9 cellular contexts compared by ENCODE assay signal in genomic region chr17:64115871-64116534, GRCh38. TPM values are rescaled to one million over a fixed set of nuclear protein-coding genes. Genes with fewer than 3 reads are reported as not detected.
DNase-seq lines count a peak whose midpoint lies in the region; ATAC-seq and TF ChIP-seq lines count a peak whose summit lies in the region.
"Had no signal": no experiment of that assay in that cellular context is flagged by ENCODE, and none has a peak within 500 bp of the region (broad histone marks: within the 10 kb centered on the region; RNA-seq: fewer than 3 reads in every experiment).

No MANE protein-coding gene starts in this region.

- WGBS in gastroesophageal sphincter (ENCODE audit: low coverage in 1 of 2), 2 donors = 81 to 100% methylated on average over 3 to 7 of the region's 7 CpGs
- 57 to 63% methylated on average over 7 of the region's 7 CpGs for WGBS in lower leg skin, 2 donors

- TF ChIP-seq CTCF in AG04450 (IDR thresholded peaks at IDR 0.05; ENCODE audit: low read depth, low read length) (no peak), gastroesophageal sphincter (IDR thresholded peaks at IDR 0.05) (no peak), lower leg skin (IDR thresholded peaks at IDR 0.05) (no peak)

- peak; percentile 65 for DNase-seq in AG04450 (ENCODE audit: low read depth, low spot score)
- peak; percentile 77 for DNase-seq in GM03348 (ENCODE audit: low spot score)
- no peak for DNase-seq in activated CD4-positive, alpha-beta memory T cell treated with anti-CD3 and anti-CD28 coated beads for 36 hours
- DNase-seq in NCI-H345 treated with DMSO at 0.1 percent for 48 hours (lab: John Stamatoyannopoulos, UW; ENCODE audit: unreplicated experiment) = no peak
- DNase-seq in NCI-H1105 treated with DMSO at 0.1 percent for 48 hours (lab: John Stamatoyannopoulos, UW) = no peak
- no peak for DNase-seq in NK-92 treated with Interleukin-12 subunit alpha and Interleukin-12 subunit beta, amount 100 ng/mL, for 24 hours (lab: John Stamatoyannopoulos, UW)
- DNase-seq in lower leg skin (ENCODE audit: low spot score in 2 of 2) = no peak
- DNase-seq: stimulated activated CD4-positive, alpha-beta T cell treated with anti-CD3 and anti-CD28 coated beads, Interleukin-4, amount 100 ng/mL, for 4 hours had no signal

- peaks cover 62% of the 10 kb centered on the region for H3K4me1 Mint-ChIP-seq in activated CD4-positive, alpha-beta memory T cell treated with anti-CD3 and anti-CD28 coated beads for 36 hours (ENCODE audit: low read depth)

- H3K27ac ChIP-seq in AG04450 (ENCODE audit: low read depth, low read length) (peak overlapping the region; percentile 21), gastroesophageal sphincter (no peak overlapping the region)

- H3K27me3 Mint-ChIP-seq in activated CD4-positive, alpha-beta memory T cell treated with anti-CD3 and anti-CD28 coated beads for 36 hours = no peaks in the 10 kb centered on the region

- TF ChIP-seq POLR2A in gastroesophageal sphincter (IDR thresholded peaks at IDR 0.05) (no peak), lower leg skin (IDR thresholded peaks at IDR 0.05) (no peak)

- peak overlapping the region; percentile 27 for H3K4me3 Mint-ChIP-seq in activated CD4-positive, alpha-beta memory T cell treated with anti-CD3 and anti-CD28 coated beads for 36 hours

- CTCF ChIA-PET in AG04450 (lab: Charles Lee) = interaction anchor here (1.0 to 1.8 kb wide), 5 partner anchors 18 to 93 kb away, joined by 3 to 6 read pairs (median 3); no protein-coding TSS in a partner anchor
- CTCF ChIA-PET in activated CD4-positive, alpha-beta memory T cell treated with anti-CD3 and anti-CD28 coated beads for 36 hours (lab: Charles Lee) = interaction anchor here (1.0 to 2.7 kb wide), 9 partner anchors 15 to 87 kb away, joined by 3 to 13 read pairs (median 4); no protein-coding TSS in a partner anchor

- peaks cover 6 to 25% (median 9%) of the 10 kb centered on the region in 3 donors for H3K4me1 ChIP-seq in gastroesophageal sphincter

- H3K36me3 Mint-ChIP-seq in activated CD4-positive, alpha-beta memory T cell treated with anti-CD3 and anti-CD28 coated beads for 36 hours = peaks cover 4% of the 10 kb centered on the region

- TF ChIP-seq EP300 in gastroesophageal sphincter (IDR thresholded peaks at IDR 0.05) = no peak

- H3K27me3 ChIP-seq in AG04450 (ENCODE audit: control insufficient read depth, insufficient read depth, low read length) (no peaks in the 10 kb centered on the region), gastroesophageal sphincter (no peaks in the 10 kb centered on the region)

- H3K9me3 Mint-ChIP-seq in activated CD4-positive, alpha-beta memory T cell treated with anti-CD3 and anti-CD28 coated beads for 36 hours = no peaks in the 10 kb centered on the region

- H3K4me3 ChIP-seq in AG04450 (ENCODE audit: low read depth, low read length) (no peak overlapping the region), gastroesophageal sphincter (no peak overlapping the region), lower leg skin (ENCODE audit: low read depth, poor library complexity, severe bottlenecking) (no peak overlapping the region)

- intact Hi-C loops in activated CD4-positive, alpha-beta memory T cell treated with anti-CD3 and anti-CD28 coated beads for 36 hours (cut with micrococcal nuclease) = loop anchor here (1.0 to 2.0 kb wide), 2 partner anchors 15 to 55 kb away; partner anchors contain the start of gene ERN1
- intact Hi-C loops in lower leg skin (cut with DNase I; ENCODE audit: low total_unique reads) = no loop called here

- no peaks in the 10 kb centered on the region for H3K9me3 ChIP-seq in AG04450 (ENCODE audit: control insufficient read depth, insufficient read depth, low read length)
- no peaks in the 10 kb centered on the region for H3K9me3 ChIP-seq in gastroesophageal sphincter

- no peaks in the 10 kb centered on the region for H3K36me3 ChIP-seq in gastroesophageal sphincter

- peak overlapping the region; percentile 84 for H3K27ac Mint-ChIP-seq in activated CD4-positive, alpha-beta memory T cell treated with anti-CD3 and anti-CD28 coated beads for 36 hours

- peak; percentile 69 for ATAC-seq in gastroesophageal sphincter

- POLR2A ChIA-PET in AG04450 (lab: Yijun Ruan, JAX) = interaction anchor here (0.6 to 1.6 kb wide), 4 partner anchors 14 to 654 kb away, joined by 3 to 16 read pairs (median 3); partner anchors contain the start of gene ERN1
- POLR2A ChIA-PET in activated CD4-positive, alpha-beta memory T cell treated with anti-CD3 and anti-CD28 coated beads for 36 hours (lab: Charles Lee) = interaction anchor here (1.1 to 2.8 kb wide), 9 partner anchors 8 to 55 kb away, joined by 3 to 21 read pairs (median 4); partner anchors contain the start of gene ERN1

RNA-seq across cellular contexts. Expression of gene ERN1, which starts 13.9 kb away (rescaled TPM):
- polyA plus RNA-seq in AG04450 (2011; rRNA removed) = 4.5 and 4.7 TPM in 2 replicates
- polyA minus RNA-seq in AG04450 (2011; rRNA and poly(A)+ RNA removed) = 7.9 and 10.2 TPM in 2 replicates
- 10 to 100 TPM; 45.3 to 47.7 TPM for total RNA-seq in activated CD4-positive, alpha-beta memory T cell treated with anti-CD3 and anti-CD28 coated beads for 36 hours
- total RNA-seq in gastroesophageal sphincter (10 to 100 TPM in 3 of 4 donors, 1 to 10 TPM in 1; 8.4 to 12.8 (median 12.1) TPM), lower leg skin (10 to 100 TPM; 18.2 to 44.0 (median 22.8) TPM)

Comparison
In these comparisons a context has a peak if more than half of its experiments do, and no peak if none do; other contexts are left out.
1. DNase-seq: peak in AG04450 (single experiment) and GM03348 (single experiment); none in activated CD4-positive, alpha-beta memory T cell treated with anti-CD3 and anti-CD28 coated beads for 36 hours (single experiment), NCI-H345 treated with DMSO at 0.1 percent for 48 hours (single experiment), NCI-H1105 treated with DMSO at 0.1 percent for 48 hours (single experiment), NK-92 treated with Interleukin-12 subunit alpha and Interleukin-12 subunit beta, amount 100 ng/mL, for 24 hours (single experiment) and lower leg skin (0 of 2).